Comparison of ENCODE assay signal across 8 cellular contexts in genomic region chr1:58780586-58781452, GRCh38. TPM values are rescaled to one million over a fixed set of nuclear protein-coding genes. Genes with fewer than 3 reads are reported as not detected.
A peak's percentile ranks its signal among the peaks of the same experiment; 100 is the strongest.
DNase-seq lines count a peak whose midpoint lies in the region; ATAC-seq and TF ChIP-seq lines count a peak whose summit lies in the region.

No MANE protein-coding gene starts in this region.

- no peaks in the 10 kb centered on the region for H3K36me3 ChIP-seq in spleen

- TF ChIP-seq POLR2A in spleen (IDR thresholded peaks at IDR 0.05) = peak in 1 of 3 donors; percentile 12

- no peak for ATAC-seq in stimulated activated naive CD8-positive, alpha-beta T cell treated with anti-CD3 and anti-CD28 coated beads, Interleukin-15, Interleukin-2, amounts not matched to agents 100 U/mL and 50 U/mL, for 24 hours
- ATAC-seq in activated CD8-positive, alpha-beta T cell treated with anti-CD3 and anti-CD28 coated beads for 36 hours = no peak

- peaks cover 19% of the 10 kb centered on the region for H3K36me3 Mint-ChIP-seq in stimulated activated naive CD8-positive, alpha-beta T cell treated with anti-CD3 and anti-CD28 coated beads, Interleukin-15, Interleukin-2, amounts not matched to agents 100 ng/mL and 50 ng/mL, for 24 hours (ENCODE audit: low read depth)
- H3K36me3 Mint-ChIP-seq in activated CD8-positive, alpha-beta T cell treated with anti-CD3 and anti-CD28 coated beads for 36 hours (ENCODE audit: low read depth) = peaks cover 24% of the 10 kb centered on the region

- DNase-seq in stimulated activated naive CD8-positive, alpha-beta T cell treated with anti-CD3 and anti-CD28 coated beads, Interleukin-15, Interleukin-2, amounts not matched to agents 100 U/mL and 50 U/mL, for 24 hours = no peak
- DNase-seq in activated CD8-positive, alpha-beta T cell treated with anti-CD3 and anti-CD28 coated beads for 36 hours = no peak
- DNase-seq in spleen (no peak), GM19238 (ENCODE audit: insufficient read length, low spot score) (no peak), mucosa of gallbladder (ENCODE audit: low spot score) (no peak)
- no peak for DNase-seq in stimulated activated CD4-positive, alpha-beta T cell treated with anti-CD3 and anti-CD28 coated beads, Interleukin-2, amount 100 ng/mL, for 48 hours

- peak overlapping the region; percentile 46 for H3K4me3 Mint-ChIP-seq in stimulated activated naive CD8-positive, alpha-beta T cell treated with anti-CD3 and anti-CD28 coated beads, Interleukin-15, Interleukin-2, amounts not matched to agents 100 ng/mL and 50 ng/mL, for 24 hours
- H3K4me3 Mint-ChIP-seq in activated CD8-positive, alpha-beta T cell treated with anti-CD3 and anti-CD28 coated beads for 36 hours = peak overlapping the region; percentile 39

- POLR2A ChIA-PET in activated CD8-positive, alpha-beta T cell treated with anti-CD3 and anti-CD28 coated beads for 36 hours (lab: Charles Lee) = interaction anchor here (0.6 to 1.1 kb wide), 2 partner anchors 14 to 161 kb away, joined by 5 read pairs; no protein-coding TSS in a partner anchor

- H3K4me3 ChIP-seq in iPS-11a (ENCODE audit: low read depth, low read length) (peak overlapping the region; percentile 62), spleen (peak overlapping the region; percentile 57 to 88 (median 69))

- H3K27me3 ChIP-seq in spleen (replicated peaks in 1 of 7) = peaks cover 0 to 9% (median 0%) of the 10 kb centered on the region in 7 donors

- TF ChIP-seq CTCF in activated CD8-positive, alpha-beta T cell treated with anti-CD3 and anti-CD28 coated beads for 36 hours (IDR thresholded peaks at IDR 0.05) = no peak
- TF ChIP-seq CTCF in spleen (IDR thresholded peaks at IDR 0.05 in 8 of 11, conservative IDR thresholded peaks at IDR 0.05 in 3 of 11) = no peak

- H3K27ac Mint-ChIP-seq in stimulated activated naive CD8-positive, alpha-beta T cell treated with anti-CD3 and anti-CD28 coated beads, Interleukin-15, Interleukin-2, amounts not matched to agents 100 ng/mL and 50 ng/mL, for 24 hours = no peak overlapping the region
- H3K27ac Mint-ChIP-seq in activated CD8-positive, alpha-beta T cell treated with anti-CD3 and anti-CD28 coated beads for 36 hours = no peak overlapping the region

- WGBS in spleen, 5 donors = 60 to 71% (median 66%) methylated on average over 2 of the region's 2 CpGs

- peaks cover 0 to 45% (median 30%) of the 10 kb centered on the region in 6 donors for H3K4me1 ChIP-seq in spleen

- H3K9me3 ChIP-seq in spleen = no peaks in the 10 kb centered on the region

- peaks cover 22% of the 10 kb centered on the region for H3K4me1 Mint-ChIP-seq in stimulated activated naive CD8-positive, alpha-beta T cell treated with anti-CD3 and anti-CD28 coated beads, Interleukin-15, Interleukin-2, amounts not matched to agents 100 ng/mL and 50 ng/mL, for 24 hours (ENCODE audit: low read depth)
- H3K4me1 Mint-ChIP-seq in activated CD8-positive, alpha-beta T cell treated with anti-CD3 and anti-CD28 coated beads for 36 hours (ENCODE audit: low read depth) = peaks cover 13% of the 10 kb centered on the region

- peaks cover 6% of the 10 kb centered on the region for H3K27me3 Mint-ChIP-seq in stimulated activated naive CD8-positive, alpha-beta T cell treated with anti-CD3 and anti-CD28 coated beads, Interleukin-15, Interleukin-2, amounts not matched to agents 100 ng/mL and 50 ng/mL, for 24 hours
- peaks cover 1% of the 10 kb centered on the region for H3K27me3 Mint-ChIP-seq in activated CD8-positive, alpha-beta T cell treated with anti-CD3 and anti-CD28 coated beads for 36 hours

- peak overlapping the region in 6 of 8 donors; percentile 98 to 99 (median 99) for H3K27ac ChIP-seq in spleen

- no peaks in the 10 kb centered on the region for H3K9me3 Mint-ChIP-seq in stimulated activated naive CD8-positive, alpha-beta T cell treated with anti-CD3 and anti-CD28 coated beads, Interleukin-15, Interleukin-2, amounts not matched to agents 100 ng/mL and 50 ng/mL, for 24 hours
- H3K9me3 Mint-ChIP-seq in activated CD8-positive, alpha-beta T cell treated with anti-CD3 and anti-CD28 coated beads for 36 hours = no peaks in the 10 kb centered on the region

- intact Hi-C loops in activated CD8-positive, alpha-beta T cell treated with anti-CD3 and anti-CD28 coated beads for 36 hours (cut with micrococcal nuclease) = loop anchor here (10.0 kb wide), 2 partner anchors 264 to 514 kb away; partner anchors contain the start of gene FGGY
- intact Hi-C loops in spleen (cut with DNase I; ENCODE audit: low total_unique reads) = loop anchor here (10.0 kb wide), 2 partner anchors 104 to 514 kb away; partner anchors contain the start of gene FGGY

- CTCF ChIA-PET in activated CD8-positive, alpha-beta T cell treated with anti-CD3 and anti-CD28 coated beads for 36 hours (lab: Charles Lee) = interaction anchor here (1.0 to 2.2 kb wide), 4 partner anchors 8 to 918 kb away, joined by 3 to 18 read pairs (median 4); no protein-coding TSS in a partner anchor

RNA-seq across cellular contexts. Expression of gene JUN, which starts 3.0 kb away (rescaled TPM):
- total RNA-seq in activated CD8-positive, alpha-beta T cell treated with anti-CD3 and anti-CD28 coated beads for 36 hours = 10 to 100 TPM; 51.4 to 53.2 TPM
- total RNA-seq in spleen (100 to 1,000 TPM in 1 of 7 donors, 10 to 100 TPM in 6; 33.7 to 162 (median 60.3) TPM), mucosa of gallbladder (135 TPM)
- 10 to 100 TPM in 2 of 3 donors, 1 to 10 TPM in 1; 8.3 to 40.8 (median 18.6) TPM for polyA plus RNA-seq in spleen
